In the genomic region with DNA sequence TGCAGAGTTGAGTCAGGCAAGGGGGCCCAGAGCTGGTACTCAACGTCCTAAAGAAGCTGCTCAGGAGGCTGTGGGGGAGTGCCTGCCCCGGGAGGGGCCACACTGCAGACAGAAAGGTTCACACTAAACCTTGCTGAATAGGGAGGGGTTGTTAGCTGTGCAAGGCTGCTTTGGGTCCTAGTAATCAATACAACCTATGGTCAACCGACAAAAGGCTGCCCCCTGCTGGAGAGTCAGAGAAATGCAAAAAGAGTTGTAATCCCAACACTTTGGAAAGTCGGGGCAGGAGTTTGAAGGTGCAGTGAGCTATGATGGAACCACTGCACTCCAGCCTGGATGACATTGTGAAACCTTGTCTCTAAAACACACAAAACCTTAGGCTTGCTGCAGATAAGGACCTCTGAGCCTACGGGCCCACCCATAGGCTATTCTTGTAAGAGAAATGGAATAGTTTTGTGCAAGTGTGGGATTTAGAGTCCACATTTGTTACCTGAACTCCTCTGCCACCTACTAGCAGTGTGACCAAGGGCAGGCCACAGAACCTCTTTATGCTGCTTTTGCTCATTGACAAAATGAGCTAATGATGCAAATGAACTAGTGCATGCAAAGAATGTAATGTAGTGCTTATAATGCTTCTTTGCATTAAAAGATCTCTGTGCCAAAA, we compare ENCODE assay signal across 1 cellular context.
TF ChIP-seq lines count a peak whose summit lies in the region.

No MANE protein-coding gene starts in this region.

TF ChIP-seq in HepG2, 621 proteins besides CTCF, POLR2A, EP300 and RAD21 (continued from another document):
- TF ChIP-seq, protein P1, sequence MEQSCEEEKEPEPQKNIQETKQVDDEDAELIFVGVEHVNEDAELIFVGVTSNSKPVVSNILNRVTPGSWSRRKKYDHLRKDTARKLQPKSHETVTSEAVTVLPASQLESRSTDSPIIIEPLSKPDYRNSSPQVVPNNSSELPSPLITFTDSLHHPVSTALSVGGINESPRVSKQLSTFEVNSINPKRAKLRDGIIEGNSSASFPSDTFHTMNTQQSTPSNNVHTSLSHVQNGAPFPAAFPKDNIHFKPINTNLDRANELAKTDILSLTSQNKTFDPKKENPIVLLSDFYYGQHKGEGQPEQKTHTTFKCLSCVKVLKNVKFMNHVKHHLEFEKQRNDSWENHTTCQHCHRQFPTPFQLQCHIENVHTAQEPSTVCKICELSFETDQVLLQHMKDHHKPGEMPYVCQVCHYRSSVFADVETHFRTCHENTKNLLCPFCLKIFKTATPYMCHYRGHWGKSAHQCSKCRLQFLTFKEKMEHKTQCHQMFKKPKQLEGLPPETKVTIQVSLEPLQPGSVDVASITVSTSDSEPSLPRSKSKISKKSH (CRISPR knock-in tag; IDR thresholded peaks at IDR 0.05; ENCODE audit: borderline replicate concordance) = no peak
- no peak; the same call in 1 of the 2 replicates for TF ChIP-seq PHF21A (CRISPR knock-in tag; IDR thresholded peaks at IDR 0.05)
- no peak for TF ChIP-seq RBFOX2 (IDR thresholded peaks at IDR 0.05; ENCODE audit: low read depth, low read length)
- no peak for TF ChIP-seq KLF13 (CRISPR knock-in tag; IDR thresholded peaks at IDR 0.05)
- no peak for TF ChIP-seq SATB2 (CRISPR knock-in tag; IDR thresholded peaks at IDR 0.05)
- TF ChIP-seq MIER3 (CRISPR knock-in tag; IDR thresholded peaks at IDR 0.05; ENCODE audit: borderline replicate concordance) = peak; percentile 15; the same call in 1 of the 2 replicates
- TF ChIP-seq, protein P2, sequence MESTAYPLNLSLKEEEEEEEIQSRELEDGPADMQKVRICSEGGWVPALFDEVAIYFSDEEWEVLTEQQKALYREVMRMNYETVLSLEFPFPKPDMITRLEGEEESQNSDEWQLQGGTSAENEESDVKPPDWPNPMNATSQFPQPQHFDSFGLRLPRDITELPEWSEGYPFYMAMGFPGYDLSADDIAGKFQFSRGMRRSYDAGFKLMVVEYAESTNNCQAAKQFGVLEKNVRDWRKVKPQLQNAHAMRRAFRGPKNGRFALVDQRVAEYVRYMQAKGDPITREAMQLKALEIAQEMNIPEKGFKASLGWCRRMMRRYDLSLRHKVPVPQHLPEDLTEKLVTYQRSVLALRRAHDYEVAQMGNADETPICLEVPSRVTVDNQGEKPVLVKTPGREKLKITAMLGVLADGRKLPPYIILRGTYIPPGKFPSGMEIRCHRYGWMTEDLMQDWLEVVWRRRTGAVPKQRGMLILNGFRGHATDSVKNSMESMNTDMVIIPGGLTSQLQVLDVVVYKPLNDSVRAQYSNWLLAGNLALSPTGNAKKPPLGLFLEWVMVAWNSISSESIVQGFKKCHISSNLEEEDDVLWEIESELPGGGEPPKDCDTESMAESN (CRISPR knock-in tag; conservative IDR thresholded peaks at IDR 0.05) = no peak
- TF ChIP-seq ZNF180 (CRISPR knock-in tag; IDR thresholded peaks at IDR 0.05; ENCODE audit: borderline replicate concordance, low read depth) = no peak
- TF ChIP-seq ZC3H4 (CRISPR knock-in tag; IDR thresholded peaks at IDR 0.05; ENCODE audit: borderline replicate concordance) = no peak
- TF ChIP-seq NFYB (CRISPR knock-in tag; IDR thresholded peaks at IDR 0.05) = no peak
- TF ChIP-seq ATF7 (IDR thresholded peaks at IDR 0.05) = no peak
- TF ChIP-seq ATF7 (CRISPR knock-in tag; IDR thresholded peaks at IDR 0.05) = no peak
- no peak for TF ChIP-seq ZFYVE20 (CRISPR knock-in tag; IDR thresholded peaks at IDR 0.05; ENCODE audit: borderline replicate concordance, low read depth)
- TF ChIP-seq PITX1 (CRISPR knock-in tag; IDR thresholded peaks at IDR 0.05) = no peak
- TF ChIP-seq SALL2 (CRISPR knock-in tag; IDR thresholded peaks at IDR 0.05) = peak; percentile 74; the same call in 1 of the 2 replicates
- TF ChIP-seq FOXO1 (CRISPR knock-in tag; IDR thresholded peaks at IDR 0.05) = no peak
- TF ChIP-seq, protein P3, sequence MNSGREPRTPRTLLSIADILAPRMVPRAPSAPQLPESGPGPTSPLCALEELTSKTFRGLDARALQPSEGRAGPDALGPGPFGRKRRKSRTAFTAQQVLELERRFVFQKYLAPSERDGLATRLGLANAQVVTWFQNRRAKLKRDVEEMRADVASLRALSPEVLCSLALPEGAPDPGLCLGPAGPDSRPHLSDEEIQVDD (CRISPR knock-in tag; IDR thresholded peaks at IDR 0.05; ENCODE audit: borderline replicate concordance) = no peak
- 0 out of 2 replicates have a peak, but pooled peaks have one; percentile 46 for TF ChIP-seq ZNF501 (CRISPR knock-in tag; IDR thresholded peaks at IDR 0.05)
- TF ChIP-seq, protein P4, sequence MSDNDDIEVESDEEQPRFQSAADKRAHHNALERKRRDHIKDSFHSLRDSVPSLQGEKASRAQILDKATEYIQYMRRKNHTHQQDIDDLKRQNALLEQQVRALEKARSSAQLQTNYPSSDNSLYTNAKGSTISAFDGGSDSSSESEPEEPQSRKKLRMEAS (IDR thresholded peaks at IDR 0.05) = no peak
- TF ChIP-seq, protein P5, sequence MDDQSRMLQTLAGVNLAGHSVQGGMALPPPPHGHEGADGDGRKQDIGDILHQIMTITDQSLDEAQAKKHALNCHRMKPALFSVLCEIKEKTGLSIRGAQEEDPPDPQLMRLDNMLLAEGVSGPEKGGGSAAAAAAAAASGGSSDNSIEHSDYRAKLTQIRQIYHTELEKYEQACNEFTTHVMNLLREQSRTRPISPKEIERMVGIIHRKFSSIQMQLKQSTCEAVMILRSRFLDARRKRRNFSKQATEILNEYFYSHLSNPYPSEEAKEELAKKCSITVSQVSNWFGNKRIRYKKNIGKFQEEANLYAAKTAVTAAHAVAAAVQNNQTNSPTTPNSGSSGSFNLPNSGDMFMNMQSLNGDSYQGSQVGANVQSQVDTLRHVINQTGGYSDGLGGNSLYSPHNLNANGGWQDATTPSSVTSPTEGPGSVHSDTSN (CRISPR knock-in tag; IDR thresholded peaks at IDR 0.05; ENCODE audit: borderline replicate concordance) = no peak
- no peak for TF ChIP-seq NFYC (CRISPR knock-in tag; IDR thresholded peaks at IDR 0.05)
- TF ChIP-seq HNRNPL (IDR thresholded peaks at IDR 0.05; ENCODE audit: low read depth, low read length) = no peak
- TF ChIP-seq, protein P6, sequence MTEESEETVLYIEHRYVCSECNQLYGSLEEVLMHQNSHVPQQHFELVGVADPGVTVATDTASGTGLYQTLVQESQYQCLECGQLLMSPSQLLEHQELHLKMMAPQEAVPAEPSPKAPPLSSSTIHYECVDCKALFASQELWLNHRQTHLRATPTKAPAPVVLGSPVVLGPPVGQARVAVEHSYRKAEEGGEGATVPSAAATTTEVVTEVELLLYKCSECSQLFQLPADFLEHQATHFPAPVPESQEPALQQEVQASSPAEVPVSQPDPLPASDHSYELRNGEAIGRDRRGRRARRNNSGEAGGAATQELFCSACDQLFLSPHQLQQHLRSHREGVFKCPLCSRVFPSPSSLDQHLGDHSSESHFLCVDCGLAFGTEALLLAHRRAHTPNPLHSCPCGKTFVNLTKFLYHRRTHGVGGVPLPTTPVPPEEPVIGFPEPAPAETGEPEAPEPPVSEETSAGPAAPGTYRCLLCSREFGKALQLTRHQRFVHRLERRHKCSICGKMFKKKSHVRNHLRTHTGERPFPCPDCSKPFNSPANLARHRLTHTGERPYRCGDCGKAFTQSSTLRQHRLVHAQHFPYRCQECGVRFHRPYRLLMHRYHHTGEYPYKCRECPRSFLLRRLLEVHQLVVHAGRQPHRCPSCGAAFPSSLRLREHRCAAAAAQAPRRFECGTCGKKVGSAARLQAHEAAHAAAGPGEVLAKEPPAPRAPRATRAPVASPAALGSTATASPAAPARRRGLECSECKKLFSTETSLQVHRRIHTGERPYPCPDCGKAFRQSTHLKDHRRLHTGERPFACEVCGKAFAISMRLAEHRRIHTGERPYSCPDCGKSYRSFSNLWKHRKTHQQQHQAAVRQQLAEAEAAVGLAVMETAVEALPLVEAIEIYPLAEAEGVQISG (CRISPR knock-in tag; IDR thresholded peaks at IDR 0.05) = peak; percentile 37; the same call in 1 of the 2 replicates
- no peak for TF ChIP-seq TOPORS (CRISPR knock-in tag; IDR thresholded peaks at IDR 0.05)
- no peak for TF ChIP-seq SP1 (IDR thresholded peaks at IDR 0.05)
- TF ChIP-seq SP1 (CRISPR knock-in tag; IDR thresholded peaks at IDR 0.05) = no peak
- TF ChIP-seq MXD4 (CRISPR knock-in tag; IDR thresholded peaks at IDR 0.05) = no peak
- TF ChIP-seq, protein P7, sequence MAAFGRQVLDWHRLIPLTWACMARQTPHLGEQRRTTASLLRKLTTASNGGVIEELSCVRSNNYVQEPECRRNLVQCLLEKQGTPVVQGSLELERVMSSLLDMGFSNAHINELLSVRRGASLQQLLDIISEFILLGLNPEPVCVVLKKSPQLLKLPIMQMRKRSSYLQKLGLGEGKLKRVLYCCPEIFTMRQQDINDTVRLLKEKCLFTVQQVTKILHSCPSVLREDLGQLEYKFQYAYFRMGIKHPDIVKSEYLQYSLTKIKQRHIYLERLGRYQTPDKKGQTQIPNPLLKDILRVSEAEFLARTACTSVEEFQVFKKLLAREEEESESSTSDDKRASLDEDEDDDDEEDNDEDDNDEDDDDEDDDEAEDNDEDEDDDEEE (CRISPR knock-in tag; IDR thresholded peaks at IDR 0.05) = peak; percentile 77; the same call in 1 of the 2 replicates
- TF ChIP-seq RBM22 (optimal IDR thresholded peaks at IDR 0.05; ENCODE audit: low read length) = no peak
- TF ChIP-seq NR1H2 (CRISPR knock-in tag; IDR thresholded peaks at IDR 0.05; ENCODE audit: borderline replicate concordance, low read depth) = no peak
- TF ChIP-seq, protein P8, sequence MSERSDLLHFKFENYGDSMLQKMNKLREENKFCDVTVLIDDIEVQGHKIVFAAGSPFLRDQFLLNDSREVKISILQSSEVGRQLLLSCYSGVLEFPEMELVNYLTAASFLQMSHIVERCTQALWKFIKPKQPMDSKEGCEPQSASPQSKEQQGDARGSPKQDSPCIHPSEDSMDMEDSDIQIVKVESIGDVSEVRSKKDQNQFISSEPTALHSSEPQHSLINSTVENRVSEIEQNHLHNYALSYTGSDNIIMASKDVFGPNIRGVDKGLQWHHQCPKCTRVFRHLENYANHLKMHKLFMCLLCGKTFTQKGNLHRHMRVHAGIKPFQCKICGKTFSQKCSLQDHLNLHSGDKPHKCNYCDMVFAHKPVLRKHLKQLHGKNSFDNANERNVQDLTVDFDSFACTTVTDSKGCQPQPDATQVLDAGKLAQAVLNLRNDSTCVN (CRISPR knock-in tag; IDR thresholded peaks at IDR 0.05; ENCODE audit: borderline replicate concordance) = no peak
- no peak for TF ChIP-seq KMT2B (CRISPR knock-in tag; IDR thresholded peaks at IDR 0.05)
- TF ChIP-seq SIX1 (CRISPR knock-in tag; IDR thresholded peaks at IDR 0.05; ENCODE audit: borderline replicate concordance) = no peak
- no peak for TF ChIP-seq CBX2 (IDR thresholded peaks at IDR 0.05; ENCODE audit: low read depth, low read length)
- TF ChIP-seq CBX2 (CRISPR knock-in tag; IDR thresholded peaks at IDR 0.05; ENCODE audit: low read depth) = no peak
